In the genomic region with DNA sequence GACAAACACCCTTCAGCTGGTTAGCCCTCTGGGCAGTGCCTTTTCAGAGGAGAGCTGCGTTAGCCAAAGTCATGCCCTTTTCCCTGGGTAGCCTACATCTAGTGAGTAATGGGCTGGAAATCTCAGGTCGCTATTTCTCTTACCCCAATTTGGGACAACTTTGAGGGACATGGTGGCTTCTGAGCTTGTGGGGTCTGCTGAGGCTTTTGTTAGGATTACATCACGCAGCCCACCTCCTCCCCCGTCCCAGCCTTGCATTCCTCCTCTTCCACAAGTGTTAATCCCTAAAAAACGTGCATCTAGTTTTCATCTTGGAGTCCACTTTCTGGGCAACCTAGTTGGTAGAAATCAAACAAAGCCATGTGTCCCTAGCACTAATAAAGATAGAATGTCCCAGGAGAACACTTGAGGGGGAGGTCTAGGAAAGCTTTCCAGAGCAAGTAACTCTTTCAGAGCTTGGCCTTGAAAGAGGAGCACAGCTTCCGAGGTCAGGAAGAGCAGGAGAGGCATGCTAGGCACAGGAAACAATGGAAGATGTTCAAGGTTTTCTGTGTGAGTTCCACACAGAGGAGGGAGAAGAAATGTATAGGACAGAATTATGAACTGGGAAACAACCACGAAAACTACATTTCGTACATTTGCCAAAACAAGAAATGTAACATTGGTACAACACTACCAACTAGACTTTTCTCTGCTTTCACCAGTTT, we compare ENCODE assay signal across 13 cellular contexts. TPM values are rescaled to one million over a fixed set of nuclear protein-coding genes. Genes with fewer than 3 reads are reported as not detected.
DNase-seq lines count a peak whose midpoint lies in the region; ATAC-seq and TF ChIP-seq lines count a peak whose summit lies in the region.
"Had no signal": no experiment of that assay in that cellular context is flagged by ENCODE, and none has a peak within 500 bp of the region (broad histone marks: within the 10 kb centered on the region; RNA-seq: fewer than 3 reads in every experiment).

No MANE protein-coding gene starts in this region.

- no peaks in the 10 kb centered on the region for H3K27me3 Mint-ChIP-seq in CD8-positive, alpha-beta T cell (ENCODE audit: low read depth)
- no peaks in the 10 kb centered on the region for H3K27me3 Mint-ChIP-seq in activated CD8-positive, alpha-beta T cell treated with anti-CD3 and anti-CD28 coated beads, Interleukin-2, amount 10 ng/mL, durations not matched to agents 7 days and 5 days (ENCODE audit: low read depth)

- H3K27me3 ChIP-seq in ACC112 (ENCODE audit: insufficient read depth, low read length) = no peaks in the 10 kb centered on the region
- H3K27me3 ChIP-seq in CD8-positive, alpha-beta T cell (ENCODE audit: insufficient read depth, low read length) = no peaks in the 10 kb centered on the region
- no peaks in the 10 kb centered on the region for H3K27me3 ChIP-seq in mesenchymal stem cell (ENCODE audit: control insufficient read depth in 1 of 2, insufficient read depth in 1 of 2, low read length in 2 of 2)
- H3K27me3 ChIP-seq: SJCRH30 had no signal

- H3K4me1 ChIP-seq in ACC112 (ENCODE audit: control insufficient read depth, insufficient read depth, low read length, unreplicated experiment) (peaks cover 15% of the 10 kb centered on the region), mesenchymal stem cell (ENCODE audit: control insufficient read depth, insufficient read depth, low read depth, low read length) (peaks cover 8% of the 10 kb centered on the region)
- H3K4me1 ChIP-seq in CD8-positive, alpha-beta T cell (ENCODE audit: insufficient read depth, low read length) = peaks cover 17% of the 10 kb centered on the region
- H3K4me1 ChIP-seq: SJCRH30 had no signal

- peaks cover 42% of the 10 kb centered on the region for H3K36me3 Mint-ChIP-seq in CD8-positive, alpha-beta T cell
- peaks cover 36% of the 10 kb centered on the region for H3K36me3 Mint-ChIP-seq in activated CD8-positive, alpha-beta T cell treated with anti-CD3 and anti-CD28 coated beads, Interleukin-2, amount 10 ng/mL, durations not matched to agents 7 days and 5 days (ENCODE audit: low read depth)

- H3K4me3 ChIP-seq in ACC112 (ENCODE audit: low read depth, low read length) (peak overlapping the region; percentile 88; the same call in 1 of the 2 replicates), mesenchymal stem cell (ENCODE audit: insufficient read depth in 1 of 2, low read depth in 1 of 2, low read length in 2 of 2) (peak overlapping the region in 1 of 2 experiments; percentile 95)
- H3K4me3 ChIP-seq in CD8-positive, alpha-beta T cell (ENCODE audit: low read depth, low read length) = no peak overlapping the region
- H3K4me3 ChIP-seq: SJCRH30 had no signal

- H3K27ac ChIP-seq in ACC112 (ENCODE audit: low read depth, low read length) = no peak overlapping the region
- no peak overlapping the region for H3K27ac ChIP-seq in CD8-positive, alpha-beta T cell (ENCODE audit: low read depth, low read length)
- H3K27ac ChIP-seq in mesenchymal stem cell (ENCODE audit: low read length, poor library complexity, severe bottlenecking) = no peak overlapping the region
- H3K27ac ChIP-seq: SJCRH30 had no signal

- no peak overlapping the region for H2BK120ac ChIP-seq in mesenchymal stem cell (ENCODE audit: low read depth, low read length)

- H2AFZ ChIP-seq in ACC112 (ENCODE audit: low read length, unreplicated experiment) = no peak overlapping the region
- no peak overlapping the region for H2AFZ ChIP-seq in mesenchymal stem cell (ENCODE audit: low read depth, low read length)

- no peak overlapping the region for H2BK15ac ChIP-seq in mesenchymal stem cell (ENCODE audit: low read depth, poor library complexity, severe bottlenecking)

- H2BK12ac ChIP-seq in mesenchymal stem cell (ENCODE audit: low read length in 2 of 2) = peak overlapping the region in 1 of 2 experiments; percentile 3

- H4K91ac ChIP-seq in mesenchymal stem cell (ENCODE audit: low read length) = no peak overlapping the region

- H2AK5ac ChIP-seq in mesenchymal stem cell (ENCODE audit: low read length, severe bottlenecking) = no peak overlapping the region

- TF ChIP-seq CTCF in CD8-positive, alpha-beta T cell (IDR thresholded peaks at IDR 0.05) = no peak

- H3K23ac ChIP-seq in mesenchymal stem cell (ENCODE audit: low read length in 2 of 2) = peak overlapping the region in 1 of 2 experiments; percentile 27

- no peak for DNase-seq in CD8-positive, alpha-beta T cell
- DNase-seq in activated CD8-positive, alpha-beta T cell treated with anti-CD3 and anti-CD28 coated beads, Interleukin-2, amount 10 ng/mL, durations not matched to agents 7 days and 5 days = no peak
- no peak for DNase-seq in mesenchymal stem cell
- no peak for DNase-seq in GOT3 (lab: John Stamatoyannopoulos, UW)
- no peak for DNase-seq in NCI-H1092 treated with DMSO at 0.1 percent for 48 hours (lab: John Stamatoyannopoulos, UW)
- DNase-seq in NOMO-1 treated with DMSO at 0.1 percent for 48 hours (lab: John Stamatoyannopoulos, UW; ENCODE audit: unreplicated experiment) = no peak
- no peak for DNase-seq in NCI-H1048 (lab: John Stamatoyannopoulos, UW)
- DNase-seq: NCI-H1694, NCI-H774, SJCRH30 had no signal

- peak overlapping the region; percentile 99 for H3K9ac ChIP-seq in mesenchymal stem cell (ENCODE audit: low read length)

- ATAC-seq in CD8-positive, alpha-beta T cell = no peak
- no peak for ATAC-seq in activated CD8-positive, alpha-beta T cell treated with anti-CD3 and anti-CD28 coated beads, Interleukin-2, amount 10 ng/mL, durations not matched to agents 7 days and 5 days
- ATAC-seq: activated CD4-positive, CD25-positive, alpha-beta regulatory T cell treated with anti-CD3 and anti-CD28 coated beads, Interleukin-2, amount 50 U/mL, for 24 hours had no signal

- H3K4me1 Mint-ChIP-seq in CD8-positive, alpha-beta T cell (ENCODE audit: low read depth) = peaks cover 41% of the 10 kb centered on the region
- H3K4me1 Mint-ChIP-seq in activated CD8-positive, alpha-beta T cell treated with anti-CD3 and anti-CD28 coated beads, Interleukin-2, amount 10 ng/mL, durations not matched to agents 7 days and 5 days (ENCODE audit: low read depth) = peaks cover 25% of the 10 kb centered on the region

- CTCF ChIA-PET in CD8-positive, alpha-beta T cell (lab: Charles Lee) = interaction anchor here (1.1 to 3.9 kb wide), 3 partner anchors 31 to 428 kb away, joined by 3 to 15 read pairs (median 4); a partner anchor contains a TSS
- CTCF ChIA-PET in activated CD8-positive, alpha-beta T cell treated with anti-CD3 and anti-CD28 coated beads, Interleukin-2, amount 10 ng/mL, durations not matched to agents 7 days and 5 days (lab: Charles Lee) = interaction anchor here (0.7 to 2.0 kb wide), 2 partner anchors 15 to 65 kb away, joined by 3 to 6 read pairs; no protein-coding TSS in a partner anchor

- H3K79me2 ChIP-seq in ACC112 (ENCODE audit: control insufficient read depth, insufficient read depth, low read length, unreplicated experiment) = peaks cover 33% of the 10 kb centered on the region

- no peak overlapping the region for H3K4me2 ChIP-seq in mesenchymal stem cell (ENCODE audit: low read length, poor library complexity, severe bottlenecking)

- H3K36me3 ChIP-seq in ACC112 (ENCODE audit: insufficient read depth, low read length) (peaks cover 13% of the 10 kb centered on the region), mesenchymal stem cell (ENCODE audit: control insufficient read depth in 1 of 2, insufficient read depth in 2 of 2, low read depth in 1 of 2, low read length in 2 of 2) (peaks cover 9 to 19% of the 10 kb centered on the region in 2 experiments)
- peaks cover 16% of the 10 kb centered on the region for H3K36me3 ChIP-seq in CD8-positive, alpha-beta T cell (ENCODE audit: insufficient read depth, low read length)

- H3K18ac ChIP-seq in mesenchymal stem cell (ENCODE audit: low read depth in 1 of 2, low read length in 2 of 2) = no peak overlapping the region

- WGBS in mesenchymal stem cell = 95% methylated on average over 8 of the region's 8 CpGs

- intact Hi-C loops in CD8-positive, alpha-beta T cell (cut with DNase I, micrococcal nuclease) = loop anchor here (2.0 to 5.0 kb wide), 3 partner anchors 16 to 424 kb away; a partner anchor contains a TSS

- H3K9me3 ChIP-seq in CD8-positive, alpha-beta T cell (ENCODE audit: low read length) = no peaks in the 10 kb centered on the region
- H3K9me3 ChIP-seq in mesenchymal stem cell (ENCODE audit: control insufficient read depth, low read length) = no peaks in the 10 kb centered on the region
- H3K9me3 ChIP-seq: SJCRH30 had no signal

- H3K4ac ChIP-seq in mesenchymal stem cell (ENCODE audit: low read depth in 1 of 2, low read length in 2 of 2) = no peak overlapping the region

- no peak overlapping the region for H4K8ac ChIP-seq in mesenchymal stem cell (ENCODE audit: low read length)

- peaks cover 8% of the 10 kb centered on the region for H3K79me1 ChIP-seq in mesenchymal stem cell (replicated peaks; ENCODE audit: low read length, poor library complexity, severe bottlenecking)

- POLR2A ChIA-PET in CD8-positive, alpha-beta T cell (lab: Charles Lee) = interaction anchor here (1.1 to 5.8 kb wide), 4 partner anchors 9 to 53 kb away, joined by 3 to 76 read pairs (median 4); a partner anchor contains a TSS
- POLR2A ChIA-PET in activated CD8-positive, alpha-beta T cell treated with anti-CD3 and anti-CD28 coated beads, Interleukin-2, amount 10 ng/mL, durations not matched to agents 7 days and 5 days (lab: Charles Lee) = interaction anchor here (0.5 to 5.2 kb wide), 4 partner anchors 16 to 488 kb away, joined by 3 to 65 read pairs (median 15); a partner anchor contains a TSS

- peak overlapping the region; percentile 99 for H3K4me3 Mint-ChIP-seq in CD8-positive, alpha-beta T cell
- peak overlapping the region; percentile 97 for H3K4me3 Mint-ChIP-seq in activated CD8-positive, alpha-beta T cell treated with anti-CD3 and anti-CD28 coated beads, Interleukin-2, amount 10 ng/mL, durations not matched to agents 7 days and 5 days
- H3K4me3 Mint-ChIP-seq: dendritic cell treated with granulocyte-macrophage colony-stimulating factor and Interleukin-4, amounts not matched to agents 40 ng/mL and 50 ng/mL, for 4 days had no signal

- peak overlapping the region; percentile 99 for H3K27ac Mint-ChIP-seq in CD8-positive, alpha-beta T cell
- H3K27ac Mint-ChIP-seq in activated CD8-positive, alpha-beta T cell treated with anti-CD3 and anti-CD28 coated beads, Interleukin-2, amount 10 ng/mL, durations not matched to agents 7 days and 5 days = no peak overlapping the region
- H3K27ac Mint-ChIP-seq: dendritic cell treated with granulocyte-macrophage colony-stimulating factor and Interleukin-4, amounts not matched to agents 40 ng/mL and 50 ng/mL, for 4 days had no signal

- no peak overlapping the region for H2BK5ac ChIP-seq in mesenchymal stem cell (ENCODE audit: low read depth, low read length, poor library complexity, severe bottlenecking)

- no peak overlapping the region for H3K14ac ChIP-seq in mesenchymal stem cell (ENCODE audit: low read length in 2 of 2)

- no peaks in the 10 kb centered on the region for H3K9me3 Mint-ChIP-seq in CD8-positive, alpha-beta T cell
- no peaks in the 10 kb centered on the region for H3K9me3 Mint-ChIP-seq in activated CD8-positive, alpha-beta T cell treated with anti-CD3 and anti-CD28 coated beads, Interleukin-2, amount 10 ng/mL, durations not matched to agents 7 days and 5 days (ENCODE audit: insufficient read depth)

RNA-seq across cellular contexts. Expression of a gene that starts 2.8 kb away (rescaled TPM):
- total RNA-seq in CD8-positive, alpha-beta T cell = 100 to 1,000 TPM; 177 to 183 TPM
- total RNA-seq in activated CD8-positive, alpha-beta T cell treated with anti-CD3 and anti-CD28 coated beads, Interleukin-2, amount 10 ng/mL, durations not matched to agents 7 days and 5 days = 100 to 1,000 TPM; 105 TPM
- 265 TPM for polyA plus RNA-seq in mesenchymal stem cell (2013, experiment 1 of 2)
- 268 TPM for polyA plus RNA-seq in mesenchymal stem cell (2013, experiment 2 of 2)

RNA-seq across cellular contexts. Expression of a gene that starts 50.4 kb away (rescaled TPM):
- 1 to 10 TPM; 1.1 to 1.5 TPM for total RNA-seq in CD8-positive, alpha-beta T cell
- 1 to 10 TPM; 8.3 to 8.5 TPM for total RNA-seq in activated CD8-positive, alpha-beta T cell treated with anti-CD3 and anti-CD28 coated beads, Interleukin-2, amount 10 ng/mL, durations not matched to agents 7 days and 5 days
- not detected for polyA plus RNA-seq in mesenchymal stem cell (2013, experiment 1 of 2)
- not detected for polyA plus RNA-seq in mesenchymal stem cell (2013, experiment 2 of 2)
